18 cellular contexts compared by ENCODE assay signal in genomic region chr11:105265859-105266258, GRCh38.
A peak's percentile ranks its signal among the peaks of the same experiment; 100 is the strongest.
DNase-seq lines count a peak whose midpoint lies in the region; ATAC-seq and TF ChIP-seq lines count a peak whose summit lies in the region.
"Had no signal": no experiment of that assay in that cellular context is flagged by ENCODE, and none has a peak within 500 bp of the region (broad histone marks: within the 10 kb centered on the region; RNA-seq: fewer than 3 reads in every experiment).

No MANE protein-coding gene starts in this region.

- intact Hi-C loops in activated CD4-positive, alpha-beta T cell treated with anti-CD3 and anti-CD28 coated beads for 36 hours (cut with DNase I, micrococcal nuclease): no loop called here
- intact Hi-C loops in PC-9 (cut with micrococcal nuclease; ENCODE audit: unreplicated experiment): no loop called here

- H3K79me2 ChIP-seq in PC-9 (ENCODE audit: low read depth): no peaks in the 10 kb centered on the region

- H3K4me1 Mint-ChIP-seq in activated CD4-positive, alpha-beta T cell treated with anti-CD3 and anti-CD28 coated beads for 36 hours: no peaks in the 10 kb centered on the region
- peaks cover 0 to 4% of the 10 kb centered on the region in 2 donors for H3K4me1 Mint-ChIP-seq in effector memory CD8-positive, alpha-beta T cell (ENCODE audit: low read depth in 2 of 2)

- no peak for DNase-seq in activated CD4-positive, alpha-beta T cell treated with anti-CD3 and anti-CD28 coated beads for 36 hours
- DNase-seq in activated CD4-positive, alpha-beta T cell treated with anti-CD3 and anti-CD28 coated beads, Interleukin-2, amount 50 U/mL, for 48 hours: no peak
- no peak for DNase-seq in PC-9
- DNase-seq in effector memory CD8-positive, alpha-beta T cell: no peak
- DNase-seq in non-pigmented ciliary epithelial cell (ENCODE audit: low read depth): peak; percentile 4
- DNase-seq in NAMALWA (ENCODE audit: low spot score): no peak
- DNase-seq in NCI-H1930 (lab: John Stamatoyannopoulos, UW): no peak
- DNase-seq: activated CD8-positive, alpha-beta memory T cell treated with anti-CD3 and anti-CD28 coated beads for 24 hours; anterior cingulate cortex; CD4-positive, alpha-beta memory T cell; cortex of kidney; GDM1; hypothalamus; NCI-H1694; NCI-H524 treated with DMSO at 0.1 percent for 48 hours had no signal

- H3K9me3 ChIP-seq in PC-9 (ENCODE audit: insufficient read depth, low read depth): no peaks in the 10 kb centered on the region
- H3K9me3 ChIP-seq: HAP-1 had no signal

- H3K36me3 Mint-ChIP-seq in activated CD4-positive, alpha-beta T cell treated with anti-CD3 and anti-CD28 coated beads for 36 hours (ENCODE audit: low read depth): no peaks in the 10 kb centered on the region
- H3K36me3 Mint-ChIP-seq in effector memory CD8-positive, alpha-beta T cell (ENCODE audit: insufficient read depth): no peaks in the 10 kb centered on the region
- H3K36me3 Mint-ChIP-seq: CD4-positive, alpha-beta memory T cell; mesothelial cell of epicardium had no signal

- peak overlapping the region; percentile 14; the same call in 1 of the 2 replicates for H2AFZ ChIP-seq in PC-9

- H3K27ac Mint-ChIP-seq in activated CD4-positive, alpha-beta T cell treated with anti-CD3 and anti-CD28 coated beads for 36 hours: no peak overlapping the region
- no peak overlapping the region for H3K27ac Mint-ChIP-seq in effector memory CD8-positive, alpha-beta T cell
- H3K27ac Mint-ChIP-seq: CD4-positive, alpha-beta memory T cell; mesothelial cell of epicardium had no signal

- no peaks in the 10 kb centered on the region for H3K4me1 ChIP-seq in PC-9 (replicated peaks; ENCODE audit: insufficient read depth)
- H3K4me1 ChIP-seq: HAP-1 had no signal

- no peaks in the 10 kb centered on the region for H3K27me3 ChIP-seq in PC-9 (ENCODE audit: insufficient read depth, low read depth)

- TF ChIP-seq CTCF in PC-9 (conservative IDR thresholded peaks at IDR 0.05): no peak

- no peak overlapping the region for H3K4me3 Mint-ChIP-seq in activated CD4-positive, alpha-beta T cell treated with anti-CD3 and anti-CD28 coated beads for 36 hours
- H3K4me3 Mint-ChIP-seq in effector memory CD8-positive, alpha-beta T cell: no peak overlapping the region
- H3K4me3 Mint-ChIP-seq: CD4-positive, alpha-beta memory T cell; mesothelial cell of epicardium had no signal

- no peak overlapping the region for H3K4me3 ChIP-seq in PC-9
- H3K4me3 ChIP-seq: HAP-1 had no signal

- H3K9me3 Mint-ChIP-seq in activated CD4-positive, alpha-beta T cell treated with anti-CD3 and anti-CD28 coated beads for 36 hours (ENCODE audit: low read depth): no peaks in the 10 kb centered on the region
- H3K9me3 Mint-ChIP-seq in effector memory CD8-positive, alpha-beta T cell: no peaks in the 10 kb centered on the region

- H3K27me3 Mint-ChIP-seq in activated CD4-positive, alpha-beta T cell treated with anti-CD3 and anti-CD28 coated beads for 36 hours: peaks cover 3% of the 10 kb centered on the region
- peaks cover 0 to 8% of the 10 kb centered on the region in 2 donors for H3K27me3 Mint-ChIP-seq in effector memory CD8-positive, alpha-beta T cell

- H3K4me2 ChIP-seq in PC-9: 0 out of 2 replicates have a peak overlapping the region, but pooled peaks have one; percentile 0

- H3K27ac ChIP-seq in PC-9: no peak overlapping the region

- peak; percentile 58 for ATAC-seq in activated CD4-positive, alpha-beta T cell treated with anti-CD3 and anti-CD28 coated beads for 36 hours
- ATAC-seq in effector memory CD8-positive, alpha-beta T cell (replicated peaks): peak; percentile 26
- no peak for ATAC-seq in GM21786 (IDR thresholded peaks at IDR 0.05; ENCODE audit: unreplicated experiment)

- no peaks in the 10 kb centered on the region for H3F3A ChIP-seq in PC-9 (ENCODE audit: insufficient read depth, low read depth)

- no TSS peak for BruUV-seq in PC-9 (replicated peaks; lab: Mats Ljungman, UMichigan)

- H3K9me2 ChIP-seq in PC-9 (ENCODE audit: insufficient read depth): no peaks in the 10 kb centered on the region

- POLR2A ChIA-PET in activated CD4-positive, alpha-beta T cell treated with anti-CD3 and anti-CD28 coated beads for 36 hours (lab: Charles Lee): interaction anchor here (0.5 kb wide), 1 partner anchor 189 kb away, joined by 3 read pairs; no protein-coding TSS in a partner anchor
- POLR2A ChIA-PET in PC-9 (lab: Charles Lee; ENCODE audit: unreplicated experiment): interaction anchor here (0.5 kb wide), 1 partner anchor 201 kb away, joined by 7 read pairs; no protein-coding TSS in a partner anchor

- no peaks in the 10 kb centered on the region for H3K36me3 ChIP-seq in PC-9 (ENCODE audit: low read depth)
- H3K36me3 ChIP-seq: HAP-1 had no signal

- no peaks in the 10 kb centered on the region for H4K20me1 ChIP-seq in PC-9 (ENCODE audit: insufficient read depth)

- CTCF ChIA-PET in activated CD4-positive, alpha-beta T cell treated with anti-CD3 and anti-CD28 coated beads for 36 hours (lab: Charles Lee): no interaction called here
- CTCF ChIA-PET in PC-9 (lab: Charles Lee): no interaction called here
